Comparison of ENCODE assay signal across 7 cellular contexts in the genomic region with DNA sequence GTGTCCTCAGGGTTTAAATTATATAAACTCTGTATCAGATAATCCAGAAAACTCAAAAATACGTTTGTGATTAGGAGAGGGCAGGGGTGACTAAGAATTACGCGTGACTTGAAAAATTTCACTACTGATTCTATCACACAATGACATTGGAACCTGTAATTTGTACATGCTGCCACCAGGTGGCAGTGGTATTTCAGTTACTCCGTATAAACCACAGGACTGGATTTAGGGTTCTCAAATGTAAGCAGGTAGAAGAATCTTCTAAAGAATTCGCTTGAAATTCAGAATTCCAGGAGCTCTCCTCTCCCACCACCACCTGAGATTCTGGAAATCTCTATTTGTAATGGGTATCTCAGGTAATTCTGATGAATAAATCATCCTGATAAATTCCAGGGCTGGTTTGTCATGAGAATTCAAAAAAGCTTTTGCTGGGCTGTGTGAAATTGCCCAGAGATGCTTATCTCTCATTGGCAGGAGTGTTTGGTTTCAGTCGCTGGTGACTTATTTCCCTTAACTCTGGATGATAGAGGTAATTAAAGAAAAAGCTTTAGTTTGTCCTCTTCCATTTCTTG. TPM values are rescaled to one million over a fixed set of nuclear protein-coding genes. Genes with fewer than 3 reads are reported as not detected.
A peak's percentile ranks its signal among the peaks of the same experiment; 100 is the strongest.
DNase-seq lines count a peak whose midpoint lies in the region; ATAC-seq and TF ChIP-seq lines count a peak whose summit lies in the region.

No MANE protein-coding gene starts in this region.

- H3K4me3 ChIP-seq in kidney epithelial cell (ENCODE audit: low read depth, low read length) = no peak overlapping the region

- H3K27me3 ChIP-seq in kidney epithelial cell (ENCODE audit: control insufficient read depth, insufficient read depth, low read length) = no peaks in the 10 kb centered on the region

- TF ChIP-seq CTCF in kidney epithelial cell (IDR thresholded peaks at IDR 0.05; ENCODE audit: insufficient read depth, low read length, poor library complexity, severe bottlenecking) = peak; percentile 44

- H3K36me3 ChIP-seq in kidney epithelial cell (ENCODE audit: control insufficient read depth, insufficient read depth, low read length) = no peaks in the 10 kb centered on the region

- DNase-seq in GF-D8 (lab: John Stamatoyannopoulos, UW) (peak; percentile 16), HT1080 (ENCODE audit: low read depth) (peak; percentile 6), activated T-cell treated with anti-CD3 and anti-CD28 coated beads for 48 hours (ENCODE audit: low read depth) (peak; percentile 28), kidney epithelial cell (ENCODE audit: low read depth) (no peak), SK-N-DZ (ENCODE audit: low spot score) (no peak), OCI-M2 (lab: John Stamatoyannopoulos, UW; ENCODE audit: unreplicated experiment) (no peak)

- ATAC-seq in GM21737 (IDR thresholded peaks at IDR 0.05; ENCODE audit: unreplicated experiment) = no peak

RNA-seq across cellular contexts. Expression of a gene that starts 1.7 kb away (rescaled TPM):
- total RNA-seq in HT1080 (2014; rRNA removed; shearing (Covaris generic)) = not detected in 2 replicates
- polyA plus RNA-seq in HT1080 (2015; cell fraction: cytosol; rRNA removed) = not detected in 2 replicates
- not detected in 2 replicates for polyA plus RNA-seq in HT1080 (2015; cell fraction: nucleus; rRNA removed)
- total RNA-seq in kidney epithelial cell = not detected in 2 replicates
- not detected in 2 replicates for polyA plus RNA-seq in SK-N-DZ (2014; cell fraction: cytosol; rRNA removed)
- polyA plus RNA-seq in SK-N-DZ (2014; cell fraction: nucleus; rRNA removed) = not detected in 2 replicates

RNA-seq across cellular contexts. Expression of a gene that starts 18.2 kb away (rescaled TPM):
- total RNA-seq in HT1080 (2014; rRNA removed; shearing (Covaris generic)) = not detected in 2 replicates
- not detected in 2 replicates for polyA plus RNA-seq in HT1080 (2015; cell fraction: cytosol; rRNA removed)
- not detected in 2 replicates for polyA plus RNA-seq in HT1080 (2015; cell fraction: nucleus; rRNA removed)
- total RNA-seq in kidney epithelial cell = not detected in 2 replicates
- polyA plus RNA-seq in SK-N-DZ (2014; cell fraction: cytosol; rRNA removed) = not detected in 2 replicates
- not detected in 2 replicates for polyA plus RNA-seq in SK-N-DZ (2014; cell fraction: nucleus; rRNA removed)

RNA-seq across cellular contexts. Expression of a gene that starts 50.1 kb away (rescaled TPM):
- total RNA-seq in HT1080 (2014; rRNA removed; shearing (Covaris generic)) = not detected in 2 replicates
- not detected in 2 replicates for polyA plus RNA-seq in HT1080 (2015; cell fraction: cytosol; rRNA removed)
- polyA plus RNA-seq in HT1080 (2015; cell fraction: nucleus; rRNA removed) = not detected in 2 replicates
- total RNA-seq in kidney epithelial cell = not detected in 2 replicates
- not detected in 2 replicates for polyA plus RNA-seq in SK-N-DZ (2014; cell fraction: cytosol; rRNA removed)
- polyA plus RNA-seq in SK-N-DZ (2014; cell fraction: nucleus; rRNA removed) = not detected in 2 replicates

Comparison
In these comparisons a context has a peak if more than half of its experiments do, and no peak if none do; other contexts are left out.
1. DNase-seq: peak in GF-D8 (single experiment), HT1080 (single experiment) and activated T-cell treated with anti-CD3 and anti-CD28 coated beads for 48 hours (single experiment); none in kidney epithelial cell (single experiment), SK-N-DZ (single experiment) and OCI-M2 (single experiment).